ENCODE assay signal across 22 cellular contexts in genomic region chr3:52712291-52713212, GRCh38. TPM values are rescaled to one million over a fixed set of nuclear protein-coding genes. Genes with fewer than 3 reads are reported as not detected.
DNase-seq lines count a peak whose midpoint lies in the region; ATAC-seq, FAIRE-seq and TF ChIP-seq lines count a peak whose summit lies in the region.
"Had no signal": no experiment of that assay in that cellular context is flagged by ENCODE, and none has a peak within 500 bp of the region (broad histone marks: within the 10 kb centered on the region; RNA-seq: fewer than 3 reads in every experiment).

No MANE protein-coding gene starts in this region.

- intact Hi-C loops in mucosa of descending colon (cut with DNase I, micrococcal nuclease): no loop called here

- no peaks in the 10 kb centered on the region for H3K27me3 ChIP-seq in endodermal cell (ENCODE audit: control insufficient read depth, insufficient read depth, low read length, poor library complexity, severe bottlenecking)
- H3K27me3 ChIP-seq: BLaER1 treated with 17β-estradiol and CSF1 and Interleukin-3, amounts not matched to agents 10 nM and 100 nM; MG63; SJCRH30 had no signal

- H3K27ac ChIP-seq in endodermal cell (ENCODE audit: low read depth, low read length): no peak overlapping the region
- H3K27ac ChIP-seq: SJCRH30 had no signal

- H3K27me3 Mint-ChIP-seq in activated CD8-positive, alpha-beta memory T cell treated with anti-CD3 and anti-CD28 coated beads, Interleukin-2, amount 10 ng/mL, durations not matched to agents 7 days and 5 days: no peaks in the 10 kb centered on the region
- H3K27me3 Mint-ChIP-seq in endodermal cell (ENCODE audit: insufficient read depth): no peaks in the 10 kb centered on the region

- no peaks in the 10 kb centered on the region for H3K9me3 ChIP-seq in endodermal cell (ENCODE audit: control insufficient read depth, low read length)
- no peaks in the 10 kb centered on the region for H3K9me3 ChIP-seq in mucosa of descending colon
- H3K9me3 ChIP-seq: MG63, SJCRH30 had no signal

- FAIRE-seq in GM12891 (lab: Jason Lieb, UNC) (peak; percentile 52), D721Med (lab: Jason Lieb, UNC) (no peak)
- FAIRE-seq: H54 had no signal

- H3K4me3 ChIP-seq in endodermal cell (ENCODE audit: low read length) (no peak overlapping the region), mucosa of descending colon (no peak overlapping the region)
- H3K4me3 ChIP-seq: BLaER1 treated with 17β-estradiol and CSF1 and Interleukin-3, amounts not matched to agents 10 nM and 100 nM; MG63; SJCRH30 had no signal

- no peaks in the 10 kb centered on the region for H3K9me3 Mint-ChIP-seq in activated CD8-positive, alpha-beta memory T cell treated with anti-CD3 and anti-CD28 coated beads, Interleukin-2, amount 10 ng/mL, durations not matched to agents 7 days and 5 days (ENCODE audit: low read depth)
- no peaks in the 10 kb centered on the region for H3K9me3 Mint-ChIP-seq in endodermal cell

- no peak overlapping the region for H3K4me3 Mint-ChIP-seq in activated CD8-positive, alpha-beta memory T cell treated with anti-CD3 and anti-CD28 coated beads, Interleukin-2, amount 10 ng/mL, durations not matched to agents 7 days and 5 days
- no peak overlapping the region for H3K4me3 Mint-ChIP-seq in endodermal cell

- no peak for ATAC-seq in activated CD8-positive, alpha-beta memory T cell treated with anti-CD3 and anti-CD28 coated beads, Interleukin-2, amount 10 ng/mL, durations not matched to agents 7 days and 5 days
- peak; percentile 41 for ATAC-seq in mucosa of descending colon

- H3K36me3 Mint-ChIP-seq in activated CD8-positive, alpha-beta memory T cell treated with anti-CD3 and anti-CD28 coated beads, Interleukin-2, amount 10 ng/mL, durations not matched to agents 7 days and 5 days: peaks cover 11% of the 10 kb centered on the region
- peaks cover 35% of the 10 kb centered on the region for H3K36me3 Mint-ChIP-seq in endodermal cell (ENCODE audit: low read depth)

- DNase-seq in activated CD8-positive, alpha-beta memory T cell treated with anti-CD3 and anti-CD28 coated beads, Interleukin-2, amount 10 ng/mL, durations not matched to agents 7 days and 5 days: no peak
- DNase-seq in activated CD8-positive, alpha-beta memory T cell treated with anti-CD3 and anti-CD28 coated beads, Interleukin-2, amount 50 U/mL, for 4 hours: no peak
- DNase-seq in GM12891 (ENCODE audit: insufficient read length, low spot score) (no peak), endodermal cell (peak; percentile 19), mucosa of descending colon (peak in 1 of 3 donors; percentile 21), NCI-H524 (lab: John Stamatoyannopoulos, UW) (no peak), D721Med (ENCODE audit: insufficient read length, low spot score) (no peak), NCI-H187 treated with DMSO at 0.1 percent for 48 hours (lab: John Stamatoyannopoulos, UW) (no peak)
- DNase-seq: 8988T, COR-L47, DMS153, EL, MG63, NCI-H1092 treated with DMSO at 0.1 percent for 48 hours, NCI-H1694 treated with DMSO at 0.1 percent for 48 hours, NCI-H2171, NCI-H446 treated with DMSO at 0.1 percent for 48 hours, NCI-H748 treated with DMSO at 0.1 percent for 48 hours, OCI-M1, SJCRH30 had no signal

- H3K4me1 ChIP-seq in endodermal cell (ENCODE audit: control insufficient read depth, insufficient read depth, low read length): no peaks in the 10 kb centered on the region
- peaks cover 5% of the 10 kb centered on the region for H3K4me1 ChIP-seq in mucosa of descending colon (ENCODE audit: low read depth)
- H3K4me1 ChIP-seq: SJCRH30 had no signal

- peaks cover 11% of the 10 kb centered on the region for H3K4me1 Mint-ChIP-seq in activated CD8-positive, alpha-beta memory T cell treated with anti-CD3 and anti-CD28 coated beads, Interleukin-2, amount 10 ng/mL, durations not matched to agents 7 days and 5 days
- no peaks in the 10 kb centered on the region for H3K4me1 Mint-ChIP-seq in endodermal cell

- 94 to 95% methylated on average over 7 to 17 of the region's 17 CpGs for WGBS in endodermal cell (ENCODE audit: insufficient coverage in 1 of 2, insufficient read length in 1 of 2), 2 experiments

- no peak overlapping the region for H3K9ac ChIP-seq in endodermal cell (ENCODE audit: extremely low read depth, low read length, poor library complexity, severe bottlenecking)
- H3K9ac ChIP-seq: BLaER1 treated with 17β-estradiol and CSF1 and Interleukin-3, amounts not matched to agents 10 nM and 100 nM had no signal

- TF ChIP-seq CTCF in endodermal cell (conservative IDR thresholded peaks at IDR 0.05): no peak
- TF ChIP-seq CTCF in mucosa of descending colon (IDR thresholded peaks at IDR 0.05): no peak
- no peak for TF ChIP-seq CTCF in D721Med (IDR thresholded peaks at IDR 0.05; ENCODE audit: insufficient read depth, missing control alignments)

- CTCF ChIA-PET in activated CD8-positive, alpha-beta memory T cell treated with anti-CD3 and anti-CD28 coated beads, Interleukin-2, amount 10 ng/mL, durations not matched to agents 7 days and 5 days (lab: Charles Lee): no interaction called here

- peak overlapping the region; percentile 35 for H3K27ac Mint-ChIP-seq in activated CD8-positive, alpha-beta memory T cell treated with anti-CD3 and anti-CD28 coated beads, Interleukin-2, amount 10 ng/mL, durations not matched to agents 7 days and 5 days
- H3K27ac Mint-ChIP-seq in endodermal cell: no peak overlapping the region

- TF ChIP-seq POLR2A in GM12891 (IDR thresholded peaks at IDR 0.05; ENCODE audit: low read depth, low read length): no peak

- H3K36me3 ChIP-seq in endodermal cell (ENCODE audit: control insufficient read depth, insufficient read depth, low read length): peaks cover 51% of the 10 kb centered on the region
- H3K36me3 ChIP-seq in mucosa of descending colon (ENCODE audit: low read depth): no peaks in the 10 kb centered on the region

TF ChIP-seq in GM12891, 5 proteins besides CTCF, POLR2A, EP300 and RAD21:
- TF ChIP-seq SPI1 (IDR thresholded peaks at IDR 0.05; ENCODE audit: low read depth, low read length) (no peak), POLR2AphosphoS5 (IDR thresholded peaks at IDR 0.05; ENCODE audit: low read depth, low read length) (no peak), POU2F2 (IDR thresholded peaks at IDR 0.05; ENCODE audit: low read depth, low read length) (no peak), TAF1 (IDR thresholded peaks at IDR 0.05; ENCODE audit: low read depth, low read length) (no peak), PAX5 (IDR thresholded peaks at IDR 0.05; ENCODE audit: insufficient read depth, low read length, severe bottlenecking) (no peak)

RNA-seq across cellular contexts. Expression of gene SPCS1, which starts 6.6 kb away (rescaled TPM):
- 100 to 1,000 TPM in 1 of 2 experiments, 10 to 100 TPM in 1; 87.3 to 106 TPM for total RNA-seq in activated CD8-positive, alpha-beta memory T cell treated with anti-CD3 and anti-CD28 coated beads, Interleukin-2, amount 10 ng/mL, durations not matched to agents 7 days and 5 days
- 184 TPM for polyA plus RNA-seq in GM12891 (2012; ENCODE audit: low read depth, missing spikeins)
- total RNA-seq in endodermal cell: 100 to 1,000 TPM; 101 to 113 TPM
- 159 TPM for polyA plus RNA-seq in endodermal cell (2013, experiment 1 of 2)
- 141 TPM for polyA plus RNA-seq in endodermal cell (2013, experiment 2 of 2)
- total RNA-seq in mucosa of descending colon: 100 to 1,000 TPM in 1 of 3 donors, 10 to 100 TPM in 2; 61.0 to 105 (median 80.4) TPM

RNA-seq across cellular contexts. Expression of gene GLT8D1, which starts 7.0 kb away (rescaled TPM):
- 10 to 100 TPM; 37.0 to 46.3 TPM for total RNA-seq in activated CD8-positive, alpha-beta memory T cell treated with anti-CD3 and anti-CD28 coated beads, Interleukin-2, amount 10 ng/mL, durations not matched to agents 7 days and 5 days
- polyA plus RNA-seq in GM12891 (2012; ENCODE audit: low read depth, missing spikeins): 34.8 TPM
- total RNA-seq in endodermal cell (10 to 100 TPM; 54.4 to 72.2 TPM), mucosa of descending colon (10 to 100 TPM; 24.4 to 36.0 (median 30.7) TPM)
- 85.9 TPM for polyA plus RNA-seq in endodermal cell (2013, experiment 1 of 2)
- 84.4 TPM for polyA plus RNA-seq in endodermal cell (2013, experiment 2 of 2)

RNA-seq across cellular contexts. Expression of gene GNL3, which starts 26.7 kb away (rescaled TPM):
- 100 to 1,000 TPM in 1 of 2 experiments, 10 to 100 TPM in 1; 86.8 to 116 TPM for total RNA-seq in activated CD8-positive, alpha-beta memory T cell treated with anti-CD3 and anti-CD28 coated beads, Interleukin-2, amount 10 ng/mL, durations not matched to agents 7 days and 5 days
- polyA plus RNA-seq in GM12891 (2012; ENCODE audit: low read depth, missing spikeins): 116 TPM
- total RNA-seq in endodermal cell (100 to 1,000 TPM; 101 to 107 TPM), mucosa of descending colon (10 to 100 TPM; 39.2 to 54.4 (median 47.7) TPM)
- 119 TPM for polyA plus RNA-seq in endodermal cell (2013, experiment 1 of 2)
- polyA plus RNA-seq in endodermal cell (2013, experiment 2 of 2): 105 TPM

RNA-seq across cellular contexts. Expression of gene PBRM1, which starts 26.8 kb away (rescaled TPM):
- total RNA-seq in activated CD8-positive, alpha-beta memory T cell treated with anti-CD3 and anti-CD28 coated beads, Interleukin-2, amount 10 ng/mL, durations not matched to agents 7 days and 5 days: 10 to 100 TPM; 69.7 to 73.3 TPM
- polyA plus RNA-seq in GM12891 (2012; ENCODE audit: low read depth, missing spikeins): 11.0 TPM
- total RNA-seq in endodermal cell (10 to 100 TPM; 73.4 to 78.5 TPM), mucosa of descending colon (10 to 100 TPM; 48.5 to 86.1 (median 56.8) TPM)
- polyA plus RNA-seq in endodermal cell (2013, experiment 1 of 2): 72.1 TPM
- polyA plus RNA-seq in endodermal cell (2013, experiment 2 of 2): 69.4 TPM

RNA-seq across cellular contexts. Expression of gene NEK4, which starts 58.2 kb away (rescaled TPM):
- 10 to 100 TPM; 26.7 to 27.9 TPM for total RNA-seq in activated CD8-positive, alpha-beta memory T cell treated with anti-CD3 and anti-CD28 coated beads, Interleukin-2, amount 10 ng/mL, durations not matched to agents 7 days and 5 days
- 5.1 TPM for polyA plus RNA-seq in GM12891 (2012; ENCODE audit: low read depth, missing spikeins)
- total RNA-seq in endodermal cell: 10 to 100 TPM; 44.2 to 49.5 TPM
- polyA plus RNA-seq in endodermal cell (2013, experiment 1 of 2): 27.0 TPM
- polyA plus RNA-seq in endodermal cell (2013, experiment 2 of 2): 24.0 TPM
- total RNA-seq in mucosa of descending colon: 10 to 100 TPM; 19.9 to 33.9 (median 20.2) TPM
